10 cellular contexts compared by ENCODE assay signal in genomic region chr17:69168642-69169041, GRCh38. TPM values are rescaled to one million over a fixed set of nuclear protein-coding genes. Genes with fewer than 3 reads are reported as not detected.
DNase-seq lines count a peak whose midpoint lies in the region; ATAC-seq, FAIRE-seq and TF ChIP-seq lines count a peak whose summit lies in the region.
"Not testable (repeated sequence)": the region's sequence is repeated elsewhere in the genome, so short reads cannot be mapped to it uniquely, and the experiment has no call there.
"Had no signal": no experiment of that assay in that cellular context is flagged by ENCODE, and none has a peak within 500 bp of the region (broad histone marks: within the 10 kb centered on the region; RNA-seq: fewer than 3 reads in every experiment).

No MANE protein-coding gene starts in this region.

- not testable (repeated sequence) for H3K9me3 Mint-ChIP-seq in IgD-negative memory B cell

- H3K36me3 ChIP-seq in K562 (ENCODE audit: control insufficient read depth, insufficient read depth, low read length); HepG2 (replicated peaks in 1 of 2; ENCODE audit: control insufficient read depth in 1 of 2, insufficient read depth in 2 of 2, low read length in 2 of 2): not testable (repeated sequence)

- BruUV-seq in K562 (replicated peaks; lab: Mats Ljungman, UMichigan); HepG2 (replicated peaks; lab: Mats Ljungman, UMichigan): not testable (repeated sequence)

- TF ChIP-seq POLR2A in K562 (conservative IDR thresholded peaks at IDR 0.05); HepG2 (IDR thresholded peaks at IDR 0.05; ENCODE audit: insufficient read depth in 1 of 2, low read depth in 2 of 2, low read length in 2 of 2): not testable (repeated sequence)

- in situ Hi-C loops in K562 (cut with MboI); HepG2 (cut with HindIII; ENCODE audit: extremely low pct_ligation_motif_present, low pct_unique_long_range_greater_than_20kb): not testable (repeated sequence)

- not testable (repeated sequence) for ATAC-seq in K562, HepG2

- not testable (repeated sequence) for H3K4me2 ChIP-seq in K562 (ENCODE audit: insufficient read depth, low read length); HepG2 (ENCODE audit: low read depth, low read length)

- peaks cover 0 to 12% of the 10 kb centered on the region in 2 experiments; a peak in 3 of 5 replicates for H3K4me1 ChIP-seq in K562 (replicated peaks in 1 of 2; ENCODE audit: control insufficient read depth in 2 of 2, insufficient read depth in 2 of 2, low read length in 2 of 2)
- H3K4me1 ChIP-seq in HepG2 (ENCODE audit: insufficient read depth, low read length): not testable (repeated sequence)

- H3K27me3 ChIP-seq in K562 (ENCODE audit: control insufficient read depth in 2 of 2, insufficient read depth in 2 of 2, low read length in 2 of 2); HepG2 (ENCODE audit: control insufficient read depth in 1 of 2, insufficient read depth in 2 of 2, low read length in 2 of 2): not testable (repeated sequence)

- peaks cover 7 to 12% (median 9%) of the 10 kb centered on the region in 3 donors for H3K4me1 Mint-ChIP-seq in IgD-negative memory B cell

- H4K20me1 ChIP-seq in K562 (replicated peaks; ENCODE audit: control insufficient read depth, insufficient read depth, low read length); HepG2 (ENCODE audit: insufficient read depth, low read length): not testable (repeated sequence)

- not testable (repeated sequence) for FAIRE-seq in K562 (lab: Jason Lieb, UNC); HepG2 (lab: Jason Lieb, UNC)

- not testable (repeated sequence) for H3K9ac ChIP-seq in K562 (ENCODE audit: insufficient read depth in 1 of 2, low read depth in 2 of 2, low read length in 2 of 2); HepG2 (ENCODE audit: insufficient read depth, low read depth, low read length)

- not testable (repeated sequence) for H3K79me2 ChIP-seq in K562 (ENCODE audit: control insufficient read depth, insufficient read depth, low read length); HepG2 (ENCODE audit: insufficient read depth, low read length)

- H3K36me3 Mint-ChIP-seq in IgD-negative memory B cell: not testable (repeated sequence)

- H3K4me3 Mint-ChIP-seq in IgD-negative memory B cell: not testable (repeated sequence)

- H3K27ac Mint-ChIP-seq in IgD-negative memory B cell: peak overlapping the region in 2 of 3 donors; percentile 34 to 51

- TF ChIP-seq CTCF in K562 (IDR thresholded peaks at IDR 0.05 in 2 of 3, conservative IDR thresholded peaks at IDR 0.05 in 1 of 3; ENCODE audit: insufficient read depth in 2 of 3, low read depth in 1 of 3, low read length in 3 of 3); HepG2 (CRISPR knock-in tag; IDR thresholded peaks at IDR 0.05): not testable (repeated sequence)

- H3K27me3 Mint-ChIP-seq in IgD-negative memory B cell: not testable (repeated sequence)

- not testable (repeated sequence) for H3K27ac ChIP-seq in K562 (ENCODE audit: extremely low read depth, low read depth, low read length); HepG2 (ENCODE audit: extremely low read length, insufficient read depth, low read length)

- POLR2A ChIA-PET in K562 (lab: Yijun Ruan, JAX); HepG2 (lab: Yijun Ruan, JAX): not testable (repeated sequence)

- not testable (repeated sequence) for TF ChIP-seq RAD21 in K562 (CRISPR knock-in tag; conservative IDR thresholded peaks at IDR 0.05 in 1 of 2, IDR thresholded peaks at IDR 0.05 in 1 of 2); HepG2 (CRISPR knock-in tag; IDR thresholded peaks at IDR 0.05)

- not testable (repeated sequence) for H3K9me1 ChIP-seq in K562 (ENCODE audit: control insufficient read depth, insufficient read depth, low read length)

- not testable (repeated sequence) for H3K9me3 ChIP-seq in K562 (replicated peaks; ENCODE audit: control insufficient read depth, insufficient read depth, low read depth, low read length); HepG2 (ENCODE audit: low read length)

- H3K4me3 ChIP-seq in K562; HepG2 (replicated peaks in 1 of 3; ENCODE audit: insufficient read depth in 1 of 3, low read depth in 2 of 3, low read length in 3 of 3): not testable (repeated sequence)

- intact Hi-C loops in K562 (cut with micrococcal nuclease); HepG2 (cut with micrococcal nuclease; ENCODE audit: unreplicated experiment): not testable (repeated sequence)

- H2AFZ ChIP-seq in K562 (ENCODE audit: low read depth, low read length); HepG2 (ENCODE audit: low read length): not testable (repeated sequence)

- CTCF ChIA-PET in K562 (lab: Yijun Ruan, JAX; ENCODE audit: low intra/inter-chr PET ratio); HepG2 (lab: Yijun Ruan, JAX; ENCODE audit: low intra/inter-chr PET ratio, low total read pairs): not testable (repeated sequence)

- not testable (repeated sequence) for DNase-seq in K562 (ENCODE audit: extremely low read depth in 1 of 4, low spot score in 3 of 4); HepG2 (ENCODE audit: low spot score)

- not testable (repeated sequence) for TF ChIP-seq EP300 in K562 (IDR thresholded peaks at IDR 0.05; ENCODE audit: low read length); HepG2 (IDR thresholded peaks at IDR 0.05; ENCODE audit: low read depth in 2 of 2, low read length in 2 of 2); HepG2 (CRISPR knock-in tag; IDR thresholded peaks at IDR 0.05; ENCODE audit: borderline replicate concordance)

RNA-seq across cellular contexts. Expression of gene ABCA6, which starts 26.9 kb away (rescaled TPM):
- polyA plus RNA-seq in IgD-negative memory B cell: 0.80 TPM
- 0.37 and 1.0 TPM in 2 replicates for total RNA-seq in K562 (2011; cell fraction: chromatin; rRNA removed; ENCODE audit: low replicate concordance)
- 0.17 and 0.39 TPM in 2 replicates for total RNA-seq in K562 (2011; cell fraction: nucleolus; rRNA removed)
- total RNA-seq in K562 (2011; cell fraction: nucleoplasm; rRNA removed): 0.31 and 0.59 TPM in 2 replicates
- total RNA-seq in K562 (2014; rRNA removed): 0.12 and 0.23 TPM in 2 replicates
- total RNA-seq in K562 (2014; rRNA removed; fragmentation: Illumina TruSeq; extraction: Trizol): 0.22 and 0.29 TPM in 2 replicates
- total RNA-seq in K562 (2015; rRNA removed; fragmentation: Illumina TruSeq; extraction: Trizol): 0.11 and 0.34 TPM in 2 replicates
- total RNA-seq in K562 (2021): 0.02 and 0.73 TPM in 2 replicates
- 0.15 and 0.17 TPM in 2 replicates for polyA plus RNA-seq in K562 (2011; rRNA removed)
- 0.04 and 0.09 TPM in 2 replicates for polyA plus RNA-seq in K562 (2011; cell fraction: cytosol; rRNA removed)
- polyA plus RNA-seq in K562 (2011; cell fraction: nucleus; rRNA removed): 0.13 and 0.25 TPM in 2 replicates
- 0.14 TPM in 2 replicates for polyA plus RNA-seq in K562 (2012)
- polyA plus RNA-seq in K562 (2014; fragmentation: Illumina TruSeq; extraction: Trizol): 0.06 and 0.12 TPM in 2 replicates
- under 1 TPM; 0.08 to 0.15 TPM for polyA plus RNA-seq in K562 (2014; fragmentation: Nextera tagmentation; extraction: Ambion mirVana)
- polyA plus RNA-seq in K562 (2014; rRNA removed): 0.05 and 0.13 TPM in 2 replicates
- polyA minus RNA-seq in K562 (2011; rRNA and poly(A)+ RNA removed): 0.15 and 0.21 TPM in 2 replicates
- polyA minus RNA-seq in K562 (2011; cell fraction: cytosol; rRNA and poly(A)+ RNA removed): not detected in 2 replicates
- polyA minus RNA-seq in K562 (2011; cell fraction: nucleus; rRNA and poly(A)+ RNA removed): 0.13 and 0.44 TPM in 2 replicates
- 0.11 TPM in 1 of 2 replicates, not detected in the other for total RNA-seq in HepG2 (2016; rRNA removed; fragmentation: Illumina TruSeq; extraction: Trizol)
- not detected in 2 replicates for total RNA-seq in HepG2 (2016; cell fraction: cytosol; rRNA removed; fragmentation: Illumina TruSeq; extraction: Trizol; ENCODE audit: low read depth)
- not detected in 2 replicates for total RNA-seq in HepG2 (2016; cell fraction: insoluble cytoplasmic fraction; rRNA removed; fragmentation: Illumina TruSeq; extraction: Trizol)
- total RNA-seq in HepG2 (2016; cell fraction: membrane; rRNA removed; fragmentation: Illumina TruSeq; extraction: Trizol): not detected in 2 replicates
- total RNA-seq in HepG2 (2016; cell fraction: nucleus; rRNA removed; fragmentation: Illumina TruSeq; extraction: Trizol): not detected in 2 replicates
- 0.05 and 0.17 TPM in 2 replicates for polyA plus RNA-seq in HepG2 (2011; rRNA removed)
- 0.05 and 0.13 TPM in 2 replicates for polyA plus RNA-seq in HepG2 (2011; cell fraction: cytosol; rRNA removed)
- 0.09 and 0.11 TPM in 2 replicates for polyA plus RNA-seq in HepG2 (2011; cell fraction: nucleus; rRNA removed)
- polyA plus RNA-seq in HepG2 (2012): 0.04 TPM in 1 of 2 replicates, not detected in the other
- not detected in 2 replicates for polyA plus RNA-seq in HepG2 (2016; cell fraction: cytosol; fragmentation: Illumina TruSeq; extraction: Trizol; ENCODE audit: low read depth)
- not detected in 2 replicates for polyA plus RNA-seq in HepG2 (2016; cell fraction: insoluble cytoplasmic fraction; fragmentation: Illumina TruSeq; extraction: Trizol; ENCODE audit: low read depth)
- polyA plus RNA-seq in HepG2 (2016; cell fraction: membrane; fragmentation: Illumina TruSeq; extraction: Trizol; ENCODE audit: low read depth): not detected in 2 replicates
- polyA plus RNA-seq in HepG2 (2016; cell fraction: nucleus; fragmentation: Illumina TruSeq; extraction: Trizol; ENCODE audit: insufficient read depth, low read depth): not detected in 2 replicates
- polyA minus RNA-seq in HepG2 (2011; rRNA and poly(A)+ RNA removed; ENCODE audit: low replicate concordance): not detected in 2 replicates
- not detected in 2 replicates for polyA minus RNA-seq in HepG2 (2011; cell fraction: cytosol; rRNA and poly(A)+ RNA removed)
- polyA minus RNA-seq in HepG2 (2011; cell fraction: nucleus; rRNA and poly(A)+ RNA removed): 0.13 and 0.25 TPM in 2 replicates
- total RNA-seq: A172, Calu3, Daoy had no signal
- polyA plus RNA-seq: CD4-positive, alpha-beta memory T cell; CD4-positive, CD25-positive, alpha-beta regulatory T cell; CD8-positive, alpha-beta memory T cell had no signal

RNA-seq across cellular contexts. Expression of gene ABCA10, which starts 60.0 kb away (rescaled TPM):
- polyA plus RNA-seq in IgD-negative memory B cell (not detected), K562 (2011; rRNA removed) (0.03 and 0.04 TPM in 2 replicates), K562 (2014; fragmentation: Illumina TruSeq; extraction: Trizol) (0.15 TPM in 1 of 2 replicates, not detected in the other), K562 (2014; fragmentation: Nextera tagmentation; extraction: Ambion mirVana) (under 1 TPM; 0.13 to 0.17 TPM), K562 (2014; rRNA removed) (0.36 TPM in 1 of 2 replicates, not detected in the other), HepG2 (2011; rRNA removed) (0.08 and 0.12 TPM in 2 replicates)
- total RNA-seq in K562 (2011; cell fraction: chromatin; rRNA removed; ENCODE audit: low replicate concordance): 0.16 TPM in 1 of 2 replicates, not detected in the other
- not detected in 2 replicates for total RNA-seq in K562 (2011; cell fraction: nucleolus; rRNA removed)
- not detected in 2 replicates for total RNA-seq in K562 (2011; cell fraction: nucleoplasm; rRNA removed)
- total RNA-seq in K562 (2014; rRNA removed) (0.12 and 0.45 TPM in 2 replicates), K562 (2014; rRNA removed; fragmentation: Illumina TruSeq; extraction: Trizol) (0.15 TPM in 1 of 2 replicates, not detected in the other), K562 (2015; rRNA removed; fragmentation: Illumina TruSeq; extraction: Trizol) (not detected in 2 replicates), K562 (2021) (0.09 and 0.16 TPM in 2 replicates), HepG2 (2016; rRNA removed; fragmentation: Illumina TruSeq; extraction: Trizol) (0.02 TPM in 1 of 2 replicates, not detected in the other)
- polyA plus RNA-seq in K562 (2011; cell fraction: cytosol; rRNA removed): 0.03 and 0.04 TPM in 2 replicates
- polyA plus RNA-seq in K562 (2011; cell fraction: nucleus; rRNA removed): 0.08 TPM in 1 of 2 replicates, not detected in the other
- polyA plus RNA-seq in K562 (2012): 0.05 and 0.10 TPM in 2 replicates
- polyA minus RNA-seq in K562 (2011; rRNA and poly(A)+ RNA removed): not detected in 2 replicates
- polyA minus RNA-seq in K562 (2011; cell fraction: cytosol; rRNA and poly(A)+ RNA removed): not detected in 2 replicates
- polyA minus RNA-seq in K562 (2011; cell fraction: nucleus; rRNA and poly(A)+ RNA removed): 0.11 TPM in 1 of 2 replicates, not detected in the other
- total RNA-seq in HepG2 (2016; cell fraction: cytosol; rRNA removed; fragmentation: Illumina TruSeq; extraction: Trizol; ENCODE audit: low read depth): 0.09 TPM in 1 of 2 replicates, not detected in the other
- total RNA-seq in HepG2 (2016; cell fraction: insoluble cytoplasmic fraction; rRNA removed; fragmentation: Illumina TruSeq; extraction: Trizol): 0.17 TPM in 1 of 2 replicates, not detected in the other
- 0.28 and 0.53 TPM in 2 replicates for total RNA-seq in HepG2 (2016; cell fraction: membrane; rRNA removed; fragmentation: Illumina TruSeq; extraction: Trizol)
- total RNA-seq in HepG2 (2016; cell fraction: nucleus; rRNA removed; fragmentation: Illumina TruSeq; extraction: Trizol): 0.12 and 0.13 TPM in 2 replicates
- polyA plus RNA-seq in HepG2 (2011; cell fraction: cytosol; rRNA removed): not detected in 2 replicates
- 0.32 and 0.68 TPM in 2 replicates for polyA plus RNA-seq in HepG2 (2011; cell fraction: nucleus; rRNA removed)
- 0.27 and 0.56 TPM in 2 replicates for polyA plus RNA-seq in HepG2 (2012)
- not detected in 2 replicates for polyA plus RNA-seq in HepG2 (2016; cell fraction: cytosol; fragmentation: Illumina TruSeq; extraction: Trizol; ENCODE audit: low read depth)
- polyA plus RNA-seq in HepG2 (2016; cell fraction: insoluble cytoplasmic fraction; fragmentation: Illumina TruSeq; extraction: Trizol; ENCODE audit: low read depth): not detected in 2 replicates
- polyA plus RNA-seq in HepG2 (2016; cell fraction: membrane; fragmentation: Illumina TruSeq; extraction: Trizol; ENCODE audit: low read depth): not detected in 2 replicates
- polyA plus RNA-seq in HepG2 (2016; cell fraction: nucleus; fragmentation: Illumina TruSeq; extraction: Trizol; ENCODE audit: insufficient read depth, low read depth): 0.21 and 0.51 TPM in 2 replicates
- 0.14 and 0.19 TPM in 2 replicates for polyA minus RNA-seq in HepG2 (2011; rRNA and poly(A)+ RNA removed; ENCODE audit: low replicate concordance)
- not detected in 2 replicates for polyA minus RNA-seq in HepG2 (2011; cell fraction: cytosol; rRNA and poly(A)+ RNA removed)
- polyA minus RNA-seq in HepG2 (2011; cell fraction: nucleus; rRNA and poly(A)+ RNA removed): 1.2 and 1.5 TPM in 2 replicates
- total RNA-seq: Caco-2 had no signal
- polyA plus RNA-seq: CD4-positive, alpha-beta memory T cell; CD8-positive, alpha-beta memory T cell had no signal
